25 cellular contexts compared by ENCODE assay signal in the genomic region with DNA sequence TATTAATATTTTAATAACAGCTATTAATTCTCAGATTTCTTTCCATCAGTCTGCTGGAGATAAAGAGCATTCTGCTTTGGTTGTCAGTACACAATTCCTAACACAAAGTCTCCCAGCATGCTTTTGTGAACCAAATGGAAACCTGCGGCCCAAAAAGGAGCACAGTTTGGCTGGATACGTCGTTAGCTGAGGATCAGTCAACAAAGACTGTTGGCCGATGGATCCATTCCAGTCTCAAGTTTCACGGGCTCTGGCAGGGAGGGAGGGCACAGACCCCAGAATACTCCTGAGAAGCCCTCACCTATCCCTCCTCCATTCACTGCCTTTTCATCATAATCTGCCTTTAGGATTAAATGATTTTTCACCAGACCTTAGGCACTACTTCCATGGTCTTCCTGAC. TPM values are rescaled to one million over a fixed set of nuclear protein-coding genes. Genes with fewer than 3 reads are reported as not detected.
"Had no signal": no experiment of that assay in that cellular context is flagged by ENCODE, and none has a peak within 500 bp of the region (broad histone marks: within the 10 kb centered on the region; RNA-seq: fewer than 3 reads in every experiment).

No MANE protein-coding gene starts in this region.

- H3K4me3 Mint-ChIP-seq: activated naive CD4-positive, alpha-beta T cell treated with anti-CD3 and anti-CD28 coated beads, Interleukin-2, amount 10 ng/mL, durations not matched to agents 7 days and 5 days; dendritic cell treated with granulocyte-macrophage colony-stimulating factor and Interleukin-4, amounts not matched to agents 40 ng/mL and 50 ng/mL, for 4 days; effector memory CD8-positive, alpha-beta T cell; naive thymus-derived CD4-positive, alpha-beta T cell had no signal

- H3K27me3 Mint-ChIP-seq: activated naive CD4-positive, alpha-beta T cell treated with anti-CD3 and anti-CD28 coated beads, Interleukin-2, amount 10 ng/mL, durations not matched to agents 7 days and 5 days; dendritic cell treated with granulocyte-macrophage colony-stimulating factor and Interleukin-4, amounts not matched to agents 40 ng/mL and 50 ng/mL, for 4 days; effector memory CD8-positive, alpha-beta T cell had no signal

- H3K27me3 ChIP-seq: heart right ventricle, tibial artery had no signal

- H3K4me3 ChIP-seq: heart right ventricle, mucosa of descending colon, skin epidermis, tibial artery had no signal

- ATAC-seq: effector memory CD8-positive, alpha-beta T cell; heart right ventricle; left cardiac atrium; mucosa of descending colon; naive thymus-derived CD4-positive, alpha-beta T cell had no signal

- H3K36me3 Mint-ChIP-seq: activated naive CD4-positive, alpha-beta T cell treated with anti-CD3 and anti-CD28 coated beads, Interleukin-2, amount 10 ng/mL, durations not matched to agents 7 days and 5 days; naive thymus-derived CD4-positive, alpha-beta T cell had no signal

- DNase-seq: activated CD4-positive, alpha-beta T cell treated with anti-CD3 and anti-CD28 coated beads, Interleukin-2, amount 50 U/mL, for 48 hours; activated CD4-positive, CD25-positive, alpha-beta regulatory T cell treated with anti-CD3 and anti-CD28 coated beads, Interleukin-2, amount 50 U/mL, for 72 hours; activated naive CD4-positive, alpha-beta T cell treated with anti-CD3 and anti-CD28 coated beads, Interleukin-2, amount 10 ng/mL, durations not matched to agents 7 days and 5 days; activated T-cell treated with anti-CD3 and anti-CD28 coated beads, Interleukin-2, amount 50 U/mL, for 1 hour; effector memory CD8-positive, alpha-beta T cell; heart right ventricle; left cardiac atrium; mucosa of descending colon; naive thymus-derived CD4-positive, alpha-beta T cell; stimulated activated CD4-positive, alpha-beta T cell treated with anti-CD3 and anti-CD28 coated beads, Interleukin-4, amount 100 ng/mL, for 24 hours; stimulated activated naive CD4-positive, alpha-beta T cell; T-helper 1 cell; T1000; tibial artery had no signal

- H3K36me3 ChIP-seq: heart right ventricle, tibial artery had no signal

- H3K9me3 Mint-ChIP-seq: activated naive CD4-positive, alpha-beta T cell treated with anti-CD3 and anti-CD28 coated beads, Interleukin-2, amount 10 ng/mL, durations not matched to agents 7 days and 5 days; activated T-helper 2 cell treated with anti-CD3 and anti-CD28 coated beads, Interferon-gamma antibody, Interleukin-2, Interleukin-4, amounts not matched to agents 10 μg/mL and 5 μg/mL and 100 μg/mL, durations not matched to agents 14 hours and 24 hours and 36 hours; dendritic cell treated with granulocyte-macrophage colony-stimulating factor and Interleukin-4, amounts not matched to agents 40 ng/mL and 50 ng/mL, for 4 days; effector memory CD8-positive, alpha-beta T cell; naive thymus-derived CD4-positive, alpha-beta T cell had no signal

- H3K9me3 ChIP-seq: heart right ventricle, mucosa of descending colon, tibial artery had no signal

- H3K27ac Mint-ChIP-seq: activated naive CD4-positive, alpha-beta T cell treated with anti-CD3 and anti-CD28 coated beads, Interleukin-2, amount 10 ng/mL, durations not matched to agents 7 days and 5 days; activated T-helper 2 cell treated with anti-CD3 and anti-CD28 coated beads, Interferon-gamma antibody, Interleukin-2, Interleukin-4, amounts not matched to agents 10 μg/mL and 5 μg/mL and 100 μg/mL, durations not matched to agents 14 hours and 24 hours and 36 hours; dendritic cell treated with granulocyte-macrophage colony-stimulating factor and Interleukin-4, amounts not matched to agents 40 ng/mL and 50 ng/mL, for 4 days; effector memory CD8-positive, alpha-beta T cell; naive thymus-derived CD4-positive, alpha-beta T cell had no signal

- H3K4me1 Mint-ChIP-seq: activated naive CD4-positive, alpha-beta T cell treated with anti-CD3 and anti-CD28 coated beads, Interleukin-2, amount 10 ng/mL, durations not matched to agents 7 days and 5 days; naive thymus-derived CD4-positive, alpha-beta T cell had no signal

- H3K27ac ChIP-seq: epithelial cell of prostate, heart right ventricle, skin epidermis, tibial artery had no signal

RNA-seq across cellular contexts. Expression of gene PRSS48, which starts 26.3 kb away (rescaled TPM):
- total RNA-seq: activated T-helper 2 cell treated with anti-CD3 and anti-CD28 coated beads, Interferon-gamma antibody, Interleukin-2, Interleukin-4, amounts not matched to agents 10 μg/mL and 5 μg/mL and 100 μg/mL, durations not matched to agents 14 hours and 24 hours and 36 hours; astrocyte; bronchial epithelial cell; cerebellum; fibroblast of lung; frontal cortex; heart right ventricle; left cardiac atrium; lung microvascular endothelial cell; mucosa of descending colon; naive thymus-derived CD4-positive, alpha-beta T cell; subcutaneous adipose tissue had no signal
- polyA plus RNA-seq: fibroblast of lung; heart right ventricle; naive thymus-derived CD4-positive, alpha-beta T cell had no signal
